Comparison of ENCODE assay signal across 24 cellular contexts in genomic region chr9:99811172-99811571, GRCh38. TPM values are rescaled to one million over a fixed set of nuclear protein-coding genes. Genes with fewer than 3 reads are reported as not detected.
DNase-seq lines count a peak whose midpoint lies in the region; ATAC-seq and TF ChIP-seq lines count a peak whose summit lies in the region.
"Had no signal": no experiment of that assay in that cellular context is flagged by ENCODE, and none has a peak within 500 bp of the region (broad histone marks: within the 10 kb centered on the region; RNA-seq: fewer than 3 reads in every experiment).

No MANE protein-coding gene starts in this region.

- no peak overlapping the region for H4K8ac ChIP-seq in mesendoderm (ENCODE audit: low read depth, low read length)

- H2BK15ac ChIP-seq in mesendoderm (replicated peaks; ENCODE audit: low read depth) = no peak overlapping the region

- H2BK120ac ChIP-seq in mesendoderm (ENCODE audit: low read depth, low read length) = no peak overlapping the region

- H3K27ac Mint-ChIP-seq in activated T-cell treated with anti-CD3 and anti-CD28 coated beads, Interleukin-2, amount 50 U/mL, for 24 hours = peak overlapping the region; percentile 93
- H3K27ac Mint-ChIP-seq: dendritic cell treated with granulocyte-macrophage colony-stimulating factor and Interleukin-4, amounts not matched to agents 40 ng/mL and 50 ng/mL, for 4 days; naive thymus-derived CD4-positive, alpha-beta T cell had no signal

- H3K27me3 Mint-ChIP-seq in activated T-cell treated with anti-CD3 and anti-CD28 coated beads, Interleukin-2, amount 50 U/mL, for 24 hours = peaks cover 3% of the 10 kb centered on the region
- H3K27me3 Mint-ChIP-seq: CD8-positive, alpha-beta memory T cell; dendritic cell treated with granulocyte-macrophage colony-stimulating factor and Interleukin-4, amounts not matched to agents 40 ng/mL and 50 ng/mL, for 4 days had no signal

- no peak overlapping the region for H2BK5ac ChIP-seq in mesendoderm (ENCODE audit: low read length)

- H3K27ac ChIP-seq in mesendoderm (ENCODE audit: low read depth, low read length) = no peak overlapping the region
- H3K27ac ChIP-seq: breast epithelium, foreskin keratinocyte, uterus had no signal

- H3K4ac ChIP-seq in mesendoderm (ENCODE audit: low read depth, low read length) = peak overlapping the region; percentile 45

- no peak overlapping the region for H3K4me3 Mint-ChIP-seq in activated T-cell treated with anti-CD3 and anti-CD28 coated beads, Interleukin-2, amount 50 U/mL, for 24 hours
- H3K4me3 Mint-ChIP-seq: dendritic cell treated with granulocyte-macrophage colony-stimulating factor and Interleukin-4, amounts not matched to agents 40 ng/mL and 50 ng/mL, for 4 days had no signal

- H2AK5ac ChIP-seq in mesendoderm (ENCODE audit: low read length) = no peak overlapping the region

- peaks cover 1% of the 10 kb centered on the region for H3K79me1 ChIP-seq in mesendoderm (ENCODE audit: low read length)

- H3K18ac ChIP-seq in mesendoderm (ENCODE audit: low read length) = no peak overlapping the region

- no peak overlapping the region for H4K5ac ChIP-seq in mesendoderm (ENCODE audit: low read length)

- no peaks in the 10 kb centered on the region; the same call in 1 of the 2 replicates for H3F3A ChIP-seq in Loucy (ENCODE audit: low read depth)

- WGBS in mesendoderm (ENCODE audit: extremely low coverage, insufficient coverage, low lambda C conversion rate) = no CpG with 5 or more reads among the region's 1 CpG

- H3K56ac ChIP-seq in mesendoderm (ENCODE audit: low read length) = no peak overlapping the region

- H3K4me1 ChIP-seq in Loucy (ENCODE audit: insufficient read depth, low read length, poor library complexity, severe bottlenecking) = peaks cover 55% of the 10 kb centered on the region
- peaks cover 14% of the 10 kb centered on the region for H3K4me1 ChIP-seq in mesendoderm (ENCODE audit: control insufficient read depth, low read depth, low read length)
- H3K4me1 ChIP-seq: breast epithelium, uterus had no signal

- H4K20me1 ChIP-seq in Loucy (ENCODE audit: insufficient read depth, low read length, poor library complexity, severe bottlenecking) = peaks cover 5% of the 10 kb centered on the region

- H3K27me3 ChIP-seq in Loucy (ENCODE audit: insufficient read depth, low read length, poor library complexity, severe bottlenecking) (no peaks in the 10 kb centered on the region), mesendoderm (ENCODE audit: insufficient read depth, low read length, poor library complexity) (no peaks in the 10 kb centered on the region)
- H3K27me3 ChIP-seq: breast epithelium, foreskin keratinocyte, uterus had no signal

- peak overlapping the region; percentile 66 for H3K4me2 ChIP-seq in Loucy (ENCODE audit: low read depth, low read length, poor library complexity, severe bottlenecking)
- H3K4me2 ChIP-seq in mesendoderm (ENCODE audit: low read length) = no peak overlapping the region

- H3K9me2 ChIP-seq in Loucy (replicated peaks; ENCODE audit: low read depth, low read length) = no peaks in the 10 kb centered on the region

- no peaks in the 10 kb centered on the region for H3K9me3 ChIP-seq in Loucy (ENCODE audit: insufficient read depth, low read depth, low read length)
- H3K9me3 ChIP-seq: breast epithelium, uterus had no signal

- ATAC-seq in GM21619 (IDR thresholded peaks at IDR 0.05; ENCODE audit: unreplicated experiment) = peak; percentile 10
- ATAC-seq: foreskin keratinocyte; naive thymus-derived CD4-positive, alpha-beta T cell; SK-N-SH treated with all-trans-retinoic acid at 6 μM for 48 hours had no signal

- peaks cover 52% of the 10 kb centered on the region for H3K4me1 Mint-ChIP-seq in activated T-cell treated with anti-CD3 and anti-CD28 coated beads, Interleukin-2, amount 50 U/mL, for 24 hours (ENCODE audit: low read depth)

- H3K23ac ChIP-seq in mesendoderm (ENCODE audit: low read length) = no peak overlapping the region

- H3K36me3 Mint-ChIP-seq in activated T-cell treated with anti-CD3 and anti-CD28 coated beads, Interleukin-2, amount 50 U/mL, for 24 hours (ENCODE audit: low read depth) = no peaks in the 10 kb centered on the region
- H3K36me3 Mint-ChIP-seq: CD8-positive, alpha-beta memory T cell had no signal

- H3K9me3 Mint-ChIP-seq in activated T-cell treated with anti-CD3 and anti-CD28 coated beads, Interleukin-2, amount 50 U/mL, for 24 hours = no peaks in the 10 kb centered on the region
- H3K9me3 Mint-ChIP-seq: activated CD4-positive, alpha-beta T cell treated with anti-CD3 and anti-CD28 coated beads, Interleukin-2, amount 10 ng/mL, durations not matched to agents 24 days and 14 days; CD8-positive, alpha-beta memory T cell; dendritic cell treated with granulocyte-macrophage colony-stimulating factor and Interleukin-4, amounts not matched to agents 40 ng/mL and 50 ng/mL, for 4 days; naive thymus-derived CD4-positive, alpha-beta T cell had no signal

- H2AFZ ChIP-seq in Loucy (ENCODE audit: low read length) = no peak overlapping the region

- no peak for TF ChIP-seq CTCF in Loucy (conservative IDR thresholded peaks at IDR 0.05; ENCODE audit: low read length)

- H3K4me3 ChIP-seq in Loucy (ENCODE audit: low read length, poor library complexity, severe bottlenecking) = peak overlapping the region; percentile 43
- no peak overlapping the region for H3K4me3 ChIP-seq in mesendoderm (ENCODE audit: low read length)
- H3K4me3 ChIP-seq: breast epithelium, uterus had no signal

- no peak for DNase-seq in activated T-cell treated with anti-CD3 and anti-CD28 coated beads, Interleukin-2, amount 50 U/mL, for 24 hours
- DNase-seq in activated T-cell treated with anti-CD3 and anti-CD28 coated beads, Interleukin-2, amount 50 U/mL, for 48 hours = no peak
- DNase-seq in mesendoderm (no peak), NCI-H82 (lab: John Stamatoyannopoulos, UW) (no peak), COR-L47 (lab: John Stamatoyannopoulos, UW) (no peak), pons (ENCODE audit: low spot score) (no peak)
- DNase-seq: activated CD4-positive, alpha-beta T cell treated with anti-CD3 and anti-CD28 coated beads, Interleukin-2, amount 10 ng/mL, durations not matched to agents 24 days and 14 days; CD8-positive, alpha-beta memory T cell; foreskin keratinocyte; hypothalamus; KBM-7; kidney; naive thymus-derived CD4-positive, alpha-beta T cell; NCI-H2081 treated with DMSO at 0.1 percent for 48 hours; NK-92 treated with Interleukin-12 subunit alpha and Interleukin-12 subunit beta, amount 100 ng/mL, for 24 hours; posterior cingulate gyrus; RPMI8226; stimulated activated CD4-positive, alpha-beta T cell treated with anti-CD3 and anti-CD28 coated beads, Interleukin-2, amount 100 ng/mL, for 48 hours; uterus had no signal

- H3K79me2 ChIP-seq in Loucy (ENCODE audit: insufficient read depth, low read length) (no peaks in the 10 kb centered on the region), mesendoderm (ENCODE audit: control insufficient read depth, insufficient read depth, low read length) (no peaks in the 10 kb centered on the region)

- no peaks in the 10 kb centered on the region for H3K36me3 ChIP-seq in Loucy (ENCODE audit: insufficient read depth, low read length)
- no peaks in the 10 kb centered on the region for H3K36me3 ChIP-seq in mesendoderm (ENCODE audit: control insufficient read depth, insufficient read depth, low read length)
- H3K36me3 ChIP-seq: breast epithelium, uterus had no signal

- no peak overlapping the region for H3K9ac ChIP-seq in Loucy (ENCODE audit: low read depth, low read length, poor library complexity, severe bottlenecking)
- no peak overlapping the region for H3K9ac ChIP-seq in mesendoderm (ENCODE audit: low read length)

RNA-seq across cellular contexts. Expression of gene NR4A3, which starts 10.5 kb away (rescaled TPM):
- 0.04 TPM for polyA plus RNA-seq in mesendoderm (2013, experiment 1 of 2)
- 0.06 TPM for polyA plus RNA-seq in mesendoderm (2013, experiment 2 of 2)
- polyA plus RNA-seq: naive thymus-derived CD4-positive, alpha-beta T cell had no signal
